Comparison of ENCODE assay signal across 1 cellular context in genomic region chr7:43869018-43869897, GRCh38.
TF ChIP-seq lines count a peak whose summit lies in the region.

Gene MRPS24, minus strand, starts transcription at chr7:43869517. Its CDS starts 22 bp downstream, at chr7:43869495.

TF ChIP-seq in K562, 482 proteins besides CTCF, POLR2A, EP300 and RAD21 (continued from another document and continues in another):
- TF ChIP-seq, protein P1, sequence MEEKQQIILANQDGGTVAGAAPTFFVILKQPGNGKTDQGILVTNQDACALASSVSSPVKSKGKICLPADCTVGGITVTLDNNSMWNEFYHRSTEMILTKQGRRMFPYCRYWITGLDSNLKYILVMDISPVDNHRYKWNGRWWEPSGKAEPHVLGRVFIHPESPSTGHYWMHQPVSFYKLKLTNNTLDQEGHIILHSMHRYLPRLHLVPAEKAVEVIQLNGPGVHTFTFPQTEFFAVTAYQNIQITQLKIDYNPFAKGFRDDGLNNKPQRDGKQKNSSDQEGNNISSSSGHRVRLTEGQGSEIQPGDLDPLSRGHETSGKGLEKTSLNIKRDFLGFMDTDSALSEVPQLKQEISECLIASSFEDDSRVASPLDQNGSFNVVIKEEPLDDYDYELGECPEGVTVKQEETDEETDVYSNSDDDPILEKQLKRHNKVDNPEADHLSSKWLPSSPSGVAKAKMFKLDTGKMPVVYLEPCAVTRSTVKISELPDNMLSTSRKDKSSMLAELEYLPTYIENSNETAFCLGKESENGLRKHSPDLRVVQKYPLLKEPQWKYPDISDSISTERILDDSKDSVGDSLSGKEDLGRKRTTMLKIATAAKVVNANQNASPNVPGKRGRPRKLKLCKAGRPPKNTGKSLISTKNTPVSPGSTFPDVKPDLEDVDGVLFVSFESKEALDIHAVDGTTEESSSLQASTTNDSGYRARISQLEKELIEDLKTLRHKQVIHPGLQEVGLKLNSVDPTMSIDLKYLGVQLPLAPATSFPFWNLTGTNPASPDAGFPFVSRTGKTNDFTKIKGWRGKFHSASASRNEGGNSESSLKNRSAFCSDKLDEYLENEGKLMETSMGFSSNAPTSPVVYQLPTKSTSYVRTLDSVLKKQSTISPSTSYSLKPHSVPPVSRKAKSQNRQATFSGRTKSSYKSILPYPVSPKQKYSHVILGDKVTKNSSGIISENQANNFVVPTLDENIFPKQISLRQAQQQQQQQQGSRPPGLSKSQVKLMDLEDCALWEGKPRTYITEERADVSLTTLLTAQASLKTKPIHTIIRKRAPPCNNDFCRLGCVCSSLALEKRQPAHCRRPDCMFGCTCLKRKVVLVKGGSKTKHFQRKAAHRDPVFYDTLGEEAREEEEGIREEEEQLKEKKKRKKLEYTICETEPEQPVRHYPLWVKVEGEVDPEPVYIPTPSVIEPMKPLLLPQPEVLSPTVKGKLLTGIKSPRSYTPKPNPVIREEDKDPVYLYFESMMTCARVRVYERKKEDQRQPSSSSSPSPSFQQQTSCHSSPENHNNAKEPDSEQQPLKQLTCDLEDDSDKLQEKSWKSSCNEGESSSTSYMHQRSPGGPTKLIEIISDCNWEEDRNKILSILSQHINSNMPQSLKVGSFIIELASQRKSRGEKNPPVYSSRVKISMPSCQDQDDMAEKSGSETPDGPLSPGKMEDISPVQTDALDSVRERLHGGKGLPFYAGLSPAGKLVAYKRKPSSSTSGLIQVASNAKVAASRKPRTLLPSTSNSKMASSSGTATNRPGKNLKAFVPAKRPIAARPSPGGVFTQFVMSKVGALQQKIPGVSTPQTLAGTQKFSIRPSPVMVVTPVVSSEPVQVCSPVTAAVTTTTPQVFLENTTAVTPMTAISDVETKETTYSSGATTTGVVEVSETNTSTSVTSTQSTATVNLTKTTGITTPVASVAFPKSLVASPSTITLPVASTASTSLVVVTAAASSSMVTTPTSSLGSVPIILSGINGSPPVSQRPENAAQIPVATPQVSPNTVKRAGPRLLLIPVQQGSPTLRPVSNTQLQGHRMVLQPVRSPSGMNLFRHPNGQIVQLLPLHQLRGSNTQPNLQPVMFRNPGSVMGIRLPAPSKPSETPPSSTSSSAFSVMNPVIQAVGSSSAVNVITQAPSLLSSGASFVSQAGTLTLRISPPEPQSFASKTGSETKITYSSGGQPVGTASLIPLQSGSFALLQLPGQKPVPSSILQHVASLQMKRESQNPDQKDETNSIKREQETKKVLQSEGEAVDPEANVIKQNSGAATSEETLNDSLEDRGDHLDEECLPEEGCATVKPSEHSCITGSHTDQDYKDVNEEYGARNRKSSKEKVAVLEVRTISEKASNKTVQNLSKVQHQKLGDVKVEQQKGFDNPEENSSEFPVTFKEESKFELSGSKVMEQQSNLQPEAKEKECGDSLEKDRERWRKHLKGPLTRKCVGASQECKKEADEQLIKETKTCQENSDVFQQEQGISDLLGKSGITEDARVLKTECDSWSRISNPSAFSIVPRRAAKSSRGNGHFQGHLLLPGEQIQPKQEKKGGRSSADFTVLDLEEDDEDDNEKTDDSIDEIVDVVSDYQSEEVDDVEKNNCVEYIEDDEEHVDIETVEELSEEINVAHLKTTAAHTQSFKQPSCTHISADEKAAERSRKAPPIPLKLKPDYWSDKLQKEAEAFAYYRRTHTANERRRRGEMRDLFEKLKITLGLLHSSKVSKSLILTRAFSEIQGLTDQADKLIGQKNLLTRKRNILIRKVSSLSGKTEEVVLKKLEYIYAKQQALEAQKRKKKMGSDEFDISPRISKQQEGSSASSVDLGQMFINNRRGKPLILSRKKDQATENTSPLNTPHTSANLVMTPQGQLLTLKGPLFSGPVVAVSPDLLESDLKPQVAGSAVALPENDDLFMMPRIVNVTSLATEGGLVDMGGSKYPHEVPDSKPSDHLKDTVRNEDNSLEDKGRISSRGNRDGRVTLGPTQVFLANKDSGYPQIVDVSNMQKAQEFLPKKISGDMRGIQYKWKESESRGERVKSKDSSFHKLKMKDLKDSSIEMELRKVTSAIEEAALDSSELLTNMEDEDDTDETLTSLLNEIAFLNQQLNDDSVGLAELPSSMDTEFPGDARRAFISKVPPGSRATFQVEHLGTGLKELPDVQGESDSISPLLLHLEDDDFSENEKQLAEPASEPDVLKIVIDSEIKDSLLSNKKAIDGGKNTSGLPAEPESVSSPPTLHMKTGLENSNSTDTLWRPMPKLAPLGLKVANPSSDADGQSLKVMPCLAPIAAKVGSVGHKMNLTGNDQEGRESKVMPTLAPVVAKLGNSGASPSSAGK (IDR thresholded peaks at IDR 0.05): peak; percentile 74
- TF ChIP-seq SUPT5H (IDR thresholded peaks at IDR 0.05): peak; percentile 90
- TF ChIP-seq CEBPB (tag; IDR thresholded peaks at IDR 0.05): no peak
- no peak for TF ChIP-seq ZNF253 (CRISPR knock-in tag; conservative IDR thresholded peaks at IDR 0.05)
- TF ChIP-seq SNIP1 (IDR thresholded peaks at IDR 0.05; ENCODE audit: low read depth): no peak
- TF ChIP-seq CHD2 (IDR thresholded peaks at IDR 0.05; ENCODE audit: low read depth, low read length): 0 out of 2 replicates have a peak, but pooled peaks have one; percentile 10
- TF ChIP-seq, protein P2, sequence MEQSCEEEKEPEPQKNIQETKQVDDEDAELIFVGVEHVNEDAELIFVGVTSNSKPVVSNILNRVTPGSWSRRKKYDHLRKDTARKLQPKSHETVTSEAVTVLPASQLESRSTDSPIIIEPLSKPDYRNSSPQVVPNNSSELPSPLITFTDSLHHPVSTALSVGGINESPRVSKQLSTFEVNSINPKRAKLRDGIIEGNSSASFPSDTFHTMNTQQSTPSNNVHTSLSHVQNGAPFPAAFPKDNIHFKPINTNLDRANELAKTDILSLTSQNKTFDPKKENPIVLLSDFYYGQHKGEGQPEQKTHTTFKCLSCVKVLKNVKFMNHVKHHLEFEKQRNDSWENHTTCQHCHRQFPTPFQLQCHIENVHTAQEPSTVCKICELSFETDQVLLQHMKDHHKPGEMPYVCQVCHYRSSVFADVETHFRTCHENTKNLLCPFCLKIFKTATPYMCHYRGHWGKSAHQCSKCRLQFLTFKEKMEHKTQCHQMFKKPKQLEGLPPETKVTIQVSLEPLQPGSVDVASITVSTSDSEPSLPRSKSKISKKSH (CRISPR knock-in tag; IDR thresholded peaks at IDR 0.05): no peak
- no peak for TF ChIP-seq ZNF280A (IDR thresholded peaks at IDR 0.05; ENCODE audit: low read depth, partially characterized antibody)
- TF ChIP-seq MXD1 (CRISPR knock-in tag; IDR thresholded peaks at IDR 0.05; ENCODE audit: borderline replicate concordance, poor library complexity, severe bottlenecking): peak; percentile 74
- TF ChIP-seq ZNF431 (CRISPR knock-in tag; IDR thresholded peaks at IDR 0.05): 0 out of 2 replicates have a peak, but pooled peaks have one; percentile 55
- TF ChIP-seq SMARCA4 (IDR thresholded peaks at IDR 0.05): no peak
- peak; percentile 39; the same call in 1 of the 2 replicates for TF ChIP-seq ARID4B (CRISPR knock-in tag; IDR thresholded peaks at IDR 0.05)
- TF ChIP-seq E2F6 (IDR thresholded peaks at IDR 0.05; ENCODE audit: borderline replicate concordance in 1 of 2, extremely low read depth in 1 of 2, insufficient read depth in 1 of 2, insufficient read length in 1 of 2, low read depth in 1 of 2, low read length in 1 of 2, poor library complexity in 1 of 2, severe bottlenecking in 1 of 2): peak; percentile 58 to 85
- TF ChIP-seq ZNF445 (CRISPR knock-in tag; IDR thresholded peaks at IDR 0.05; ENCODE audit: low read depth): no peak
- no peak for TF ChIP-seq SNAPC5 (CRISPR knock-in tag; IDR thresholded peaks at IDR 0.05)
- no peak for TF ChIP-seq ETV6 (IDR thresholded peaks at IDR 0.05; ENCODE audit: borderline replicate concordance in 1 of 2, low read depth in 2 of 2, low read length in 1 of 2)
- no peak for TF ChIP-seq ETV6 (CRISPR knock-in tag; IDR thresholded peaks at IDR 0.05; ENCODE audit: borderline replicate concordance)
- peak; percentile 69 for TF ChIP-seq CCNT2 (IDR thresholded peaks at IDR 0.05; ENCODE audit: borderline replicate concordance, extremely low read depth, insufficient read length, low read depth, low read length)
- no peak for TF ChIP-seq ADNP (tag; IDR thresholded peaks at IDR 0.05)
- TF ChIP-seq RREB1 (CRISPR knock-in tag; IDR thresholded peaks at IDR 0.05): no peak
